Comparison of ENCODE assay signal across 1 cellular context in the genomic region with DNA sequence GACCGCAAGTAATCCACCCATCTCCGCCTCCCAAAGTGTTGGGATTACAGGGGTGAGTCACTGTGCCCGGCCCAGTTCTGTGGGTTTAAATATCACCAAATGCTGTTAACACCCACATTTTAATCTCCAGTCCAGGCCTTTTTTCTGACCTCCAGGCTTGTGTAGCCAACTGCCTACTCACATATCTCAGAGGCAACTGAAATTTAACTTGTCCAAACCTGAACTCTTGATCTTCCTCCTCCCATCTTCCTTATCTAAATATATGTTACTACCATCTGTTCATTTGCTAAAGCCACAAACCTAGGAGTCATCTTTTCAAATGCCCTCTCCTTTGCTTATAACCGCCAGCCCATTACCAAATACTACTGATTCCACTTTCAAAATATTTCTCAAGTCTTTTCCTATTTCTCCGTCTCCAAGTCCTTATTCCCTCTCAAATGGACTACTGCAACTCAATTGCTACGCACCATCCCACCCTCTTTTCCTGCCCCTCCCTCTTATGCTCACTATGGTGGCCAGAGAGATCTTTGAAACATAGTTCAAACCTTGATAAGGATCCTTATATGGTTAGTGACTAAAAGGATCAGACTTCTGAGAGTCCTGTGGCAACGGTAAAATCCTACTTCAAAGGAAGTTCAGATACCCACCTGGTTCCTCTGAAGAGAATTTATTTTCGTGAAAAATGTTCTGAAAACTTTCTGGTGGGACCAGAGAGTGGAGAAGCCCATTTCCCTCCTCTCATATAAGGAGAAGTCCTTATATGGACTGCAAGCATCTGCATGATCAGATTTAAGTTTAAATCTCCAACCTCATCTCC.
TF ChIP-seq lines count a peak whose summit lies in the region.

No MANE protein-coding gene starts in this region.

TF ChIP-seq in K562, 482 proteins besides CTCF, POLR2A, EP300 and RAD21 (continued from another document and continues in another):
- TF ChIP-seq, protein P1, sequence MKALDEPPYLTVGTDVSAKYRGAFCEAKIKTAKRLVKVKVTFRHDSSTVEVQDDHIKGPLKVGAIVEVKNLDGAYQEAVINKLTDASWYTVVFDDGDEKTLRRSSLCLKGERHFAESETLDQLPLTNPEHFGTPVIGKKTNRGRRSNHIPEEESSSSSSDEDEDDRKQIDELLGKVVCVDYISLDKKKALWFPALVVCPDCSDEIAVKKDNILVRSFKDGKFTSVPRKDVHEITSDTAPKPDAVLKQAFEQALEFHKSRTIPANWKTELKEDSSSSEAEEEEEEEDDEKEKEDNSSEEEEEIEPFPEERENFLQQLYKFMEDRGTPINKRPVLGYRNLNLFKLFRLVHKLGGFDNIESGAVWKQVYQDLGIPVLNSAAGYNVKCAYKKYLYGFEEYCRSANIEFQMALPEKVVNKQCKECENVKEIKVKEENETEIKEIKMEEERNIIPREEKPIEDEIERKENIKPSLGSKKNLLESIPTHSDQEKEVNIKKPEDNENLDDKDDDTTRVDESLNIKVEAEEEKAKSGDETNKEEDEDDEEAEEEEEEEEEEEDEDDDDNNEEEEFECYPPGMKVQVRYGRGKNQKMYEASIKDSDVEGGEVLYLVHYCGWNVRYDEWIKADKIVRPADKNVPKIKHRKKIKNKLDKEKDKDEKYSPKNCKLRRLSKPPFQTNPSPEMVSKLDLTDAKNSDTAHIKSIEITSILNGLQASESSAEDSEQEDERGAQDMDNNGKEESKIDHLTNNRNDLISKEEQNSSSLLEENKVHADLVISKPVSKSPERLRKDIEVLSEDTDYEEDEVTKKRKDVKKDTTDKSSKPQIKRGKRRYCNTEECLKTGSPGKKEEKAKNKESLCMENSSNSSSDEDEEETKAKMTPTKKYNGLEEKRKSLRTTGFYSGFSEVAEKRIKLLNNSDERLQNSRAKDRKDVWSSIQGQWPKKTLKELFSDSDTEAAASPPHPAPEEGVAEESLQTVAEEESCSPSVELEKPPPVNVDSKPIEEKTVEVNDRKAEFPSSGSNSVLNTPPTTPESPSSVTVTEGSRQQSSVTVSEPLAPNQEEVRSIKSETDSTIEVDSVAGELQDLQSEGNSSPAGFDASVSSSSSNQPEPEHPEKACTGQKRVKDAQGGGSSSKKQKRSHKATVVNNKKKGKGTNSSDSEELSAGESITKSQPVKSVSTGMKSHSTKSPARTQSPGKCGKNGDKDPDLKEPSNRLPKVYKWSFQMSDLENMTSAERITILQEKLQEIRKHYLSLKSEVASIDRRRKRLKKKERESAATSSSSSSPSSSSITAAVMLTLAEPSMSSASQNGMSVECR (CRISPR knock-in tag; IDR thresholded peaks at IDR 0.05): no peak
- TF ChIP-seq HMG20B (CRISPR knock-in tag; IDR thresholded peaks at IDR 0.05) (no peak), NR2C2 (CRISPR knock-in tag; IDR thresholded peaks at IDR 0.05) (no peak), NR2C2 (tag; IDR thresholded peaks at IDR 0.05) (peak; percentile 86), ZFP1 (CRISPR knock-in tag; IDR thresholded peaks at IDR 0.05) (no peak), ZNF75A (CRISPR knock-in tag; IDR thresholded peaks at IDR 0.05) (0 out of 2 replicates have a peak, but pooled peaks have one; percentile 53), ZNF444 (CRISPR knock-in tag; IDR thresholded peaks at IDR 0.05) (no peak), RBM39 (optimal IDR thresholded peaks at IDR 0.05; ENCODE audit: low read depth, low read length) (no peak), EZH2 (IDR thresholded peaks at IDR 0.05; ENCODE audit: borderline replicate concordance, low read depth, low read length) (no peak), LARP7 (IDR thresholded peaks at IDR 0.05) (no peak), NCOA6 (IDR thresholded peaks at IDR 0.05) (peak; percentile 51; the same call in 1 of the 2 replicates), KDM1A (IDR thresholded peaks at IDR 0.05) (peak; percentile 100), JUN (IDR thresholded peaks at IDR 0.05; ENCODE audit: borderline replicate concordance, low read depth, low read length) (peak; percentile 86), JUN (CRISPR knock-in tag; IDR thresholded peaks at IDR 0.05; ENCODE audit: borderline replicate concordance) (0 out of 2 replicates have a peak, but pooled peaks have one; percentile 56), ZNF232 (CRISPR knock-in tag; IDR thresholded peaks at IDR 0.05) (no peak), SNRNP70 (optimal IDR thresholded peaks at IDR 0.05; ENCODE audit: low read depth, low read length) (no peak), ZNF561 (CRISPR knock-in tag; conservative IDR thresholded peaks at IDR 0.05) (no peak), FOXK2 (conservative IDR thresholded peaks at IDR 0.05 in 1 of 2, IDR thresholded peaks at IDR 0.05 in 1 of 2; ENCODE audit: low read depth in 2 of 2) (peak in 1 of 2 experiments; percentile 65; a peak in 2 of 4 replicates), HNRNPUL1 (IDR thresholded peaks at IDR 0.05; ENCODE audit: low read length) (no peak), HCFC1 (IDR thresholded peaks at IDR 0.05; ENCODE audit: low read depth, low read length) (peak; percentile 30), CBFB (CRISPR knock-in tag; IDR thresholded peaks at IDR 0.05) (peak; percentile 80)
- TF ChIP-seq, protein P2, sequence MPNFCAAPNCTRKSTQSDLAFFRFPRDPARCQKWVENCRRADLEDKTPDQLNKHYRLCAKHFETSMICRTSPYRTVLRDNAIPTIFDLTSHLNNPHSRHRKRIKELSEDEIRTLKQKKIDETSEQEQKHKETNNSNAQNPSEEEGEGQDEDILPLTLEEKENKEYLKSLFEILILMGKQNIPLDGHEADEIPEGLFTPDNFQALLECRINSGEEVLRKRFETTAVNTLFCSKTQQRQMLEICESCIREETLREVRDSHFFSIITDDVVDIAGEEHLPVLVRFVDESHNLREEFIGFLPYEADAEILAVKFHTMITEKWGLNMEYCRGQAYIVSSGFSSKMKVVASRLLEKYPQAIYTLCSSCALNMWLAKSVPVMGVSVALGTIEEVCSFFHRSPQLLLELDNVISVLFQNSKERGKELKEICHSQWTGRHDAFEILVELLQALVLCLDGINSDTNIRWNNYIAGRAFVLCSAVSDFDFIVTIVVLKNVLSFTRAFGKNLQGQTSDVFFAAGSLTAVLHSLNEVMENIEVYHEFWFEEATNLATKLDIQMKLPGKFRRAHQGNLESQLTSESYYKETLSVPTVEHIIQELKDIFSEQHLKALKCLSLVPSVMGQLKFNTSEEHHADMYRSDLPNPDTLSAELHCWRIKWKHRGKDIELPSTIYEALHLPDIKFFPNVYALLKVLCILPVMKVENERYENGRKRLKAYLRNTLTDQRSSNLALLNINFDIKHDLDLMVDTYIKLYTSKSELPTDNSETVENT (CRISPR knock-in tag; IDR thresholded peaks at IDR 0.05): no peak
- TF ChIP-seq, protein P3, sequence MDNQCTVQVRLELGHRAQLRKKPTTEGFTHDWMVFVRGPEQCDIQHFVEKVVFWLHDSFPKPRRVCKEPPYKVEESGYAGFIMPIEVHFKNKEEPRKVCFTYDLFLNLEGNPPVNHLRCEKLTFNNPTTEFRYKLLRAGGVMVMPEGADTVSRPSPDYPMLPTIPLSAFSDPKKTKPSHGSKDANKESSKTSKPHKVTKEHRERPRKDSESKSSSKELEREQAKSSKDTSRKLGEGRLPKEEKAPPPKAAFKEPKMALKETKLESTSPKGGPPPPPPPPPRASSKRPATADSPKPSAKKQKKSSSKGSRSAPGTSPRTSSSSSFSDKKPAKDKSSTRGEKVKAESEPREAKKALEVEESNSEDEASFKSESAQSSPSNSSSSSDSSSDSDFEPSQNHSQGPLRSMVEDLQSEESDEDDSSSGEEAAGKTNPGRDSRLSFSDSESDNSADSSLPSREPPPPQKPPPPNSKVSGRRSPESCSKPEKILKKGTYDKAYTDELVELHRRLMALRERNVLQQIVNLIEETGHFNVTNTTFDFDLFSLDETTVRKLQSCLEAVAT (IDR thresholded peaks at IDR 0.05): peak; percentile 20 to 99; a peak in 2 of 4 replicates
- TF ChIP-seq, protein P4, sequence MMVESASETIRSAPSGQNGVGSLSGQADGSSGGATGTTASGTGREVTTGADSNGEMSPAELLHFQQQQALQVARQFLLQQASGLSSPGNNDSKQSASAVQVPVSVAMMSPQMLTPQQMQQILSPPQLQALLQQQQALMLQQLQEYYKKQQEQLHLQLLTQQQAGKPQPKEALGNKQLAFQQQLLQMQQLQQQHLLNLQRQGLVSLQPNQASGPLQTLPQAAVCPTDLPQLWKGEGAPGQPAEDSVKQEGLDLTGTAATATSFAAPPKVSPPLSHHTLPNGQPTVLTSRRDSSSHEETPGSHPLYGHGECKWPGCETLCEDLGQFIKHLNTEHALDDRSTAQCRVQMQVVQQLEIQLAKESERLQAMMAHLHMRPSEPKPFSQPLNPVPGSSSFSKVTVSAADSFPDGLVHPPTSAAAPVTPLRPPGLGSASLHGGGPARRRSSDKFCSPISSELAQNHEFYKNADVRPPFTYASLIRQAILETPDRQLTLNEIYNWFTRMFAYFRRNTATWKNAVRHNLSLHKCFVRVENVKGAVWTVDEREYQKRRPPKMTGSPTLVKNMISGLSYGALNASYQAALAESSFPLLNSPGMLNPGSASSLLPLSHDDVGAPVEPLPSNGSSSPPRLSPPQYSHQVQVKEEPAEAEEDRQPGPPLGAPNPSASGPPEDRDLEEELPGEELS (CRISPR knock-in tag; IDR thresholded peaks at IDR 0.05; ENCODE audit: borderline replicate concordance): no peak
- TF ChIP-seq, protein P5, sequence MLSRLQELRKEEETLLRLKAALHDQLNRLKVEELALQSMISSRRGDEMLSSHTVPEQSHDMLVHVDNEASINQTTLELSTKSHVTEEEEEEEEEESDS (CRISPR knock-in tag; IDR thresholded peaks at IDR 0.05): no peak
- TF ChIP-seq, protein P6, sequence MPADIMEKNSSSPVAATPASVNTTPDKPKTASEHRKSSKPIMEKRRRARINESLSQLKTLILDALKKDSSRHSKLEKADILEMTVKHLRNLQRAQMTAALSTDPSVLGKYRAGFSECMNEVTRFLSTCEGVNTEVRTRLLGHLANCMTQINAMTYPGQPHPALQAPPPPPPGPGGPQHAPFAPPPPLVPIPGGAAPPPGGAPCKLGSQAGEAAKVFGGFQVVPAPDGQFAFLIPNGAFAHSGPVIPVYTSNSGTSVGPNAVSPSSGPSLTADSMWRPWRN (IDR thresholded peaks at IDR 0.05; ENCODE audit: low read depth): peak; percentile 96
- TF ChIP-seq, protein P7, sequence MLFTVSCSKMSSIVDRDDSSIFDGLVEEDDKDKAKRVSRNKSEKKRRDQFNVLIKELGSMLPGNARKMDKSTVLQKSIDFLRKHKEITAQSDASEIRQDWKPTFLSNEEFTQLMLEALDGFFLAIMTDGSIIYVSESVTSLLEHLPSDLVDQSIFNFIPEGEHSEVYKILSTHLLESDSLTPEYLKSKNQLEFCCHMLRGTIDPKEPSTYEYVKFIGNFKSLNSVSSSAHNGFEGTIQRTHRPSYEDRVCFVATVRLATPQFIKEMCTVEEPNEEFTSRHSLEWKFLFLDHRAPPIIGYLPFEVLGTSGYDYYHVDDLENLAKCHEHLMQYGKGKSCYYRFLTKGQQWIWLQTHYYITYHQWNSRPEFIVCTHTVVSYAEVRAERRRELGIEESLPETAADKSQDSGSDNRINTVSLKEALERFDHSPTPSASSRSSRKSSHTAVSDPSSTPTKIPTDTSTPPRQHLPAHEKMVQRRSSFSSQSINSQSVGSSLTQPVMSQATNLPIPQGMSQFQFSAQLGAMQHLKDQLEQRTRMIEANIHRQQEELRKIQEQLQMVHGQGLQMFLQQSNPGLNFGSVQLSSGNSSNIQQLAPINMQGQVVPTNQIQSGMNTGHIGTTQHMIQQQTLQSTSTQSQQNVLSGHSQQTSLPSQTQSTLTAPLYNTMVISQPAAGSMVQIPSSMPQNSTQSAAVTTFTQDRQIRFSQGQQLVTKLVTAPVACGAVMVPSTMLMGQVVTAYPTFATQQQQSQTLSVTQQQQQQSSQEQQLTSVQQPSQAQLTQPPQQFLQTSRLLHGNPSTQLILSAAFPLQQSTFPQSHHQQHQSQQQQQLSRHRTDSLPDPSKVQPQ (CRISPR knock-in tag; IDR thresholded peaks at IDR 0.05; ENCODE audit: borderline replicate concordance): no peak
- TF ChIP-seq, protein P8, sequence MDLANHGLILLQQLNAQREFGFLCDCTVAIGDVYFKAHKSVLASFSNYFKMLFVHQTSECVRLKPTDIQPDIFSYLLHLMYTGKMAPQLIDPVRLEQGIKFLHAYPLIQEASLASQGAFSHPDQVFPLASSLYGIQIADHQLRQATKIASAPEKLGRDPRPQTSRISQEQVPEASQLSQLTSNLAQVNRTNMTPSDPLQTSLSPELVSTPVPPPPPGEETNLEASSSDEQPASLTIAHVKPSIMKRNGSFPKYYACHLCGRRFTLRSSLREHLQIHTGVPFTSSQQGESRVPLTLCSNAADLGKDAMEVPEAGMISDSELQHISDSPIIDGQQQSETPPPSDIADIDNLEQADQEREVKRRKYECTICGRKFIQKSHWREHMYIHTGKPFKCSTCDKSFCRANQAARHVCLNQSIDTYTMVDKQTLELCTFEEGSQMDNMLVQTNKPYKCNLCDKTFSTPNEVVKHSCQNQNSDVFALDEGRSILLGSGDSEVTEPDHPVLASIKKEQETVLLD (IDR thresholded peaks at IDR 0.05): no peak; the same call in 1 of the 2 replicates
- TF ChIP-seq, protein P9, sequence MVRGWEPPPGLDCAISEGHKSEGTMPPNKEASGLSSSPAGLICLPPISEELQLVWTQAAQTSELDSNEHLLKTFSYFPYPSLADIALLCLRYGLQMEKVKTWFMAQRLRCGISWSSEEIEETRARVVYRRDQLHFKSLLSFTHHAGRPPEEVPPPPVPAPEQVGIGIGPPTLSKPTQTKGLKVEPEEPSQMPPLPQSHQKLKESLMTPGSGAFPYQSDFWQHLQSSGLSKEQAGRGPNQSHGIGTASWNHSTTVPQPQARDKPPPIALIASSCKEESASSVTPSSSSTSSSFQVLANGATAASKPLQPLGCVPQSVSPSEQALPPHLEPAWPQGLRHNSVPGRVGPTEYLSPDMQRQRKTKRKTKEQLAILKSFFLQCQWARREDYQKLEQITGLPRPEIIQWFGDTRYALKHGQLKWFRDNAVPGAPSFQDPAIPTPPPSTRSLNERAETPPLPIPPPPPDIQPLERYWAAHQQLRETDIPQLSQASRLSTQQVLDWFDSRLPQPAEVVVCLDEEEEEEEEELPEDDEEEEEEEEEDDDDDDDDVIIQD (CRISPR knock-in tag; IDR thresholded peaks at IDR 0.05): no peak
- TF ChIP-seq, protein P10, sequence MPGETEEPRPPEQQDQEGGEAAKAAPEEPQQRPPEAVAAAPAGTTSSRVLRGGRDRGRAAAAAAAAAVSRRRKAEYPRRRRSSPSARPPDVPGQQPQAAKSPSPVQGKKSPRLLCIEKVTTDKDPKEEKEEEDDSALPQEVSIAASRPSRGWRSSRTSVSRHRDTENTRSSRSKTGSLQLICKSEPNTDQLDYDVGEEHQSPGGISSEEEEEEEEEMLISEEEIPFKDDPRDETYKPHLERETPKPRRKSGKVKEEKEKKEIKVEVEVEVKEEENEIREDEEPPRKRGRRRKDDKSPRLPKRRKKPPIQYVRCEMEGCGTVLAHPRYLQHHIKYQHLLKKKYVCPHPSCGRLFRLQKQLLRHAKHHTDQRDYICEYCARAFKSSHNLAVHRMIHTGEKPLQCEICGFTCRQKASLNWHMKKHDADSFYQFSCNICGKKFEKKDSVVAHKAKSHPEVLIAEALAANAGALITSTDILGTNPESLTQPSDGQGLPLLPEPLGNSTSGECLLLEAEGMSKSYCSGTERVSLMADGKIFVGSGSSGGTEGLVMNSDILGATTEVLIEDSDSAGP (CRISPR knock-in tag; IDR thresholded peaks at IDR 0.05): no peak
- TF ChIP-seq, protein P11, sequence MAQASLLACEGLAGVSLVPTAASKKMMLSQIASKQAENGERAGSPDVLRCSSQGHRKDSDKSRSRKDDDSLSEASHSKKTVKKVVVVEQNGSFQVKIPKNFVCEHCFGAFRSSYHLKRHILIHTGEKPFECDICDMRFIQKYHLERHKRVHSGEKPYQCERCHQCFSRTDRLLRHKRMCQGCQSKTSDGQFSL (CRISPR knock-in tag; IDR thresholded peaks at IDR 0.05): no peak
- TF ChIP-seq, protein P11 (tag; IDR thresholded peaks at IDR 0.05): no peak
